ENCODE assay signal across 15 cellular contexts in the genomic region with DNA sequence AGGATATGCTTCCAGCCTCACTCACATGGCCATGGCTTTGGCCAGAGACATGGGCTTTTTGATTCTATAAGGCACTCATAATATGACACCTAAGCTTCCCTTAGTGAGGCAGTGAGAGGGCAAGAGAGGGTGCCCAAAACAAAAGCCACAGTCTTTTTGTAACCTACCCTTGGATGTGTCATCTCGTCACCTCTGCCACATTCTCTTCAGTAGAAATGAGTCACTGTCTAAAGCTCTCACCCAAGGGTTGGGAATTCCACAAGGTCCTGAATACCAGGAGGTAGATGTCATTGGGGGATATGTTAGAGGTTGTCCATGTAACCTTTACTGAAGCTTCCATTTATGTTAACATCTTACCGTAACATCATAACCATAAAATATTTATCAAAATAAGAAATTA.
DNase-seq lines count a peak whose midpoint lies in the region; ATAC-seq, FAIRE-seq and TF ChIP-seq lines count a peak whose summit lies in the region.
"Had no signal": no experiment of that assay in that cellular context is flagged by ENCODE, and none has a peak within 500 bp of the region (broad histone marks: within the 10 kb centered on the region; RNA-seq: fewer than 3 reads in every experiment).

No MANE protein-coding gene starts in this region.

- no peaks in the 10 kb centered on the region for H3F3A ChIP-seq in GM23248 (ENCODE audit: insufficient read depth)

- no peaks in the 10 kb centered on the region for H3K9me2 ChIP-seq in GM23248 (ENCODE audit: insufficient read depth)

- no peaks in the 10 kb centered on the region for H3K9me3 ChIP-seq in A549
- no peaks in the 10 kb centered on the region for H3K9me3 ChIP-seq in GM23248 (ENCODE audit: low read depth)
- no peaks in the 10 kb centered on the region for H3K9me3 ChIP-seq in RWPE2 (ENCODE audit: severe bottlenecking)
- H3K9me3 ChIP-seq in left lung, result no peaks in the 10 kb centered on the region
- no peaks in the 10 kb centered on the region for H3K9me3 ChIP-seq in prostate gland

- intact Hi-C loops in left lung (cut with DNase I), result no loop called here
- intact Hi-C loops in prostate gland (cut with DNase I), result no loop called here

- TF ChIP-seq POLR2A in A549 (IDR thresholded peaks at IDR 0.05; ENCODE audit: low read length), result no peak
- no peak for TF ChIP-seq POLR2A in prostate gland (IDR thresholded peaks at IDR 0.05)

- no peak for TF ChIP-seq EP300 in A549 (IDR thresholded peaks at IDR 0.05)

- CTCF ChIA-PET in A549 (lab: Yijun Ruan, JAX), result no interaction called here

- no peaks in the 10 kb centered on the region for H4K20me1 ChIP-seq in GM23248 (ENCODE audit: insufficient read depth)

- H3K4me1 ChIP-seq in A549, result peaks cover 5% of the 10 kb centered on the region; the same call in 2 of the 3 replicates
- H3K4me1 ChIP-seq in GM23248 (ENCODE audit: insufficient read depth), result no peaks in the 10 kb centered on the region
- H3K4me1 ChIP-seq in RWPE2 (ENCODE audit: insufficient read depth, poor library complexity, severe bottlenecking), result no peaks in the 10 kb centered on the region
- no peaks in the 10 kb centered on the region for H3K4me1 ChIP-seq in left lung
- no peaks in the 10 kb centered on the region for H3K4me1 ChIP-seq in prostate gland (replicated peaks)

- H3K27ac ChIP-seq in A549, result no peak overlapping the region
- no peak overlapping the region for H3K27ac ChIP-seq in GM23248
- H3K27ac ChIP-seq in RWPE2 (ENCODE audit: poor library complexity, severe bottlenecking), result no peak overlapping the region
- H3K27ac ChIP-seq in left lung, result no peak overlapping the region
- H3K27ac ChIP-seq in prostate gland, result no peak overlapping the region
- H3K27ac ChIP-seq: C4-2B, dorsolateral prefrontal cortex had no signal

- 66% methylated on average over 2 of the region's 2 CpGs for WGBS in A549 (ENCODE audit: missing lambda C conversion rate)
- WGBS in GM23248 (ENCODE audit: low coverage in 1 of 2, low lambda C conversion rate in 2 of 2, missing lambda C conversion rate in 2 of 2), 2 experiments, result 86 to 91% methylated on average over 2 of the region's 2 CpGs
- 90% methylated on average over 2 of the region's 2 CpGs for WGBS in prostate gland

- no peak overlapping the region for H3K4me2 ChIP-seq in A549
- H3K4me2 ChIP-seq in GM23248 (ENCODE audit: unreplicated experiment), result no peak overlapping the region

- TF ChIP-seq RAD21 in A549 (conservative IDR thresholded peaks at IDR 0.05 in 1 of 2, IDR thresholded peaks at IDR 0.05 in 1 of 2), result no peak

- H2AFZ ChIP-seq in GM23248, result no peak overlapping the region

- FAIRE-seq in A549 (lab: Jason Lieb, UNC), result no peak
- FAIRE-seq: kidney had no signal

- H3K36me3 ChIP-seq in GM23248 (ENCODE audit: low read depth) (peaks cover 17% of the 10 kb centered on the region; the same call in 1 of the 2 replicates), RWPE2 (ENCODE audit: low read depth) (no peaks in the 10 kb centered on the region; the same call in 1 of the 2 replicates), left lung (peaks cover 0 to 29% of the 10 kb centered on the region in 2 donors), prostate gland (no peaks in the 10 kb centered on the region)

- DNase-seq in A549 (ENCODE audit: low read depth in 1 of 2, low spot score in 1 of 2) (peak; percentile 30), GM23248 (peak; percentile 24), RWPE2 (ENCODE audit: low spot score) (no peak), glomerular visceral epithelial cell (ENCODE audit: extremely low spot score) (peak; percentile 20), omental fat pad (ENCODE audit: low spot score) (no peak), left lung (no peak), GM19240 (ENCODE audit: insufficient read length, low spot score) (no peak), prostate gland (ENCODE audit: low spot score) (no peak)
- DNase-seq: activated T-cell treated with anti-CD3 and anti-CD28 coated beads, Interleukin-2, amount 50 U/mL, for 1 hour; dorsolateral prefrontal cortex; kidney; MV-4-11; stimulated activated CD4-positive, alpha-beta T cell treated with anti-CD3 and anti-CD28 coated beads, Interleukin-4, amount 100 ng/mL, for 1 hour had no signal

- POLR2A ChIA-PET in A549 (lab: Yijun Ruan, JAX), result no interaction called here

- ATAC-seq in A549 (peak; percentile 54 to 55; a peak in 4 of 6 replicates), RWPE2 (ENCODE audit: low read depth) (peak; percentile 44; the same call in 1 of the 3 replicates), omental fat pad (ENCODE audit: low FRiP score) (no peak), left lung (no peak)
- ATAC-seq: WTC11 had no signal

- H3K79me2 ChIP-seq in GM23248 (ENCODE audit: insufficient read depth), result no peaks in the 10 kb centered on the region

- in situ Hi-C loops in GM23248 (cut with MboI), result no loop called here

- no peaks in the 10 kb centered on the region for H3K27me3 ChIP-seq in GM23248 (replicated peaks; ENCODE audit: insufficient read depth)
- H3K27me3 ChIP-seq in RWPE2 (ENCODE audit: insufficient read depth, poor library complexity, severe bottlenecking), result no peaks in the 10 kb centered on the region
- no peaks in the 10 kb centered on the region for H3K27me3 ChIP-seq in left lung
- H3K27me3 ChIP-seq in prostate gland (replicated peaks; ENCODE audit: insufficient read depth), result no peaks in the 10 kb centered on the region
- H3K27me3 ChIP-seq: dorsolateral prefrontal cortex had no signal

- no peak overlapping the region for H3K4me3 ChIP-seq in A549
- H3K4me3 ChIP-seq in GM23248, result no peak overlapping the region
- no peak overlapping the region for H3K4me3 ChIP-seq in RWPE2 (ENCODE audit: severe bottlenecking)
- no peak overlapping the region for H3K4me3 ChIP-seq in left lung
- H3K4me3 ChIP-seq in prostate gland, result no peak overlapping the region
- H3K4me3 ChIP-seq: dorsolateral prefrontal cortex had no signal

- no peak for TF ChIP-seq CTCF in A549 (IDR thresholded peaks at IDR 0.05)
- no peak for TF ChIP-seq CTCF in RWPE2 (IDR thresholded peaks at IDR 0.05; ENCODE audit: poor library complexity, severe bottlenecking)
- TF ChIP-seq CTCF in omental fat pad (IDR thresholded peaks at IDR 0.05), result no peak
- TF ChIP-seq CTCF in left lung (IDR thresholded peaks at IDR 0.05), result no peak
- no peak for TF ChIP-seq CTCF in prostate gland (IDR thresholded peaks at IDR 0.05)

- no peak overlapping the region for H3K9ac ChIP-seq in GM23248

TF ChIP-seq in A549, 52 proteins besides CTCF, POLR2A, EP300 and RAD21:
- TF ChIP-seq CEBPB (IDR thresholded peaks at IDR 0.05), result no peak
- TF ChIP-seq HDAC2 (IDR thresholded peaks at IDR 0.05), result no peak
- no peak for TF ChIP-seq FOSL2 (IDR thresholded peaks at IDR 0.05)
- peak; percentile 53 for TF ChIP-seq FOSL2 (CRISPR knock-in tag; IDR thresholded peaks at IDR 0.05)
- no peak for TF ChIP-seq ZC3H11A (IDR thresholded peaks at IDR 0.05)
- TF ChIP-seq RFX5 (IDR thresholded peaks at IDR 0.05), result no peak

Comparison
In these comparisons a context has a peak if more than half of its experiments do, and no peak if none do; other contexts are left out.
1. ATAC-seq: peak in A549 (2 of 2) and RWPE2 (single experiment); none in omental fat pad (single experiment) and left lung (single experiment).
2. DNase-seq: peak in A549 (2 of 2), GM23248 (single experiment) and glomerular visceral epithelial cell (single experiment); none in RWPE2 (single experiment), omental fat pad (single experiment), left lung (0 of 2), GM19240 (single experiment) and prostate gland (single experiment).